In genomic region chr12:99200711-99201384, GRCh38 we compare ENCODE assay signal across 13 cellular contexts.
"Had no signal": no experiment of that assay in that cellular context is flagged by ENCODE, and none has a peak within 500 bp of the region (broad histone marks: within the 10 kb centered on the region; RNA-seq: fewer than 3 reads in every experiment).

No MANE protein-coding gene starts in this region.

- DNase-seq: activated B cell treated with CpG ODN at 0.5 μM for 24 hours; activated CD4-positive, alpha-beta T cell treated with anti-CD3 and anti-CD28 coated beads, Interleukin-2, amount 10 ng/mL, durations not matched to agents 24 days and 14 days; activated CD8-positive, alpha-beta memory T cell treated with anti-CD3 and anti-CD28 coated beads for 24 hours; activated gamma-delta T cell treated with Interleukin-2 at 50 U/mL for 16 hours; foreskin fibroblast; left colon; naive thymus-derived CD8-positive, alpha-beta T cell; posterior cingulate gyrus; T-helper 2 cell had no signal

- H3K9me3 Mint-ChIP-seq: activated B cell treated with CpG ODN at 0.5 μM for 24 hours; activated CD4-positive, alpha-beta T cell treated with anti-CD3 and anti-CD28 coated beads, Interleukin-2, amount 10 ng/mL, durations not matched to agents 24 days and 14 days had no signal

- H3K36me3 Mint-ChIP-seq: activated naive CD8-positive, alpha-beta T cell; naive thymus-derived CD8-positive, alpha-beta T cell; stimulated activated memory B cell treated with anti-CD40 and anti-IgM and Interleukin-4, amounts not matched to agents 10 μg/mL and 1 μg/mL and 100 μg/mL, for 72 hours had no signal

- H3K27me3 ChIP-seq: cardiac muscle cell had no signal

- H3K27ac Mint-ChIP-seq: activated B cell treated with CpG ODN at 0.5 μM for 24 hours; activated CD4-positive, alpha-beta T cell treated with anti-CD3 and anti-CD28 coated beads, Interleukin-2, amount 10 ng/mL, durations not matched to agents 24 days and 14 days; activated naive CD8-positive, alpha-beta T cell; naive thymus-derived CD8-positive, alpha-beta T cell; stimulated activated memory B cell treated with anti-CD40 and anti-IgM and Interleukin-4, amounts not matched to agents 10 μg/mL and 1 μg/mL and 100 μg/mL, for 72 hours had no signal

- ATAC-seq: left colon; naive thymus-derived CD8-positive, alpha-beta T cell; stimulated activated memory B cell treated with anti-CD40 and anti-IgM and Interleukin-4, amounts not matched to agents 10 μg/mL and 1 μg/mL and 100 μg/mL, for 72 hours had no signal

- H3K27ac ChIP-seq: cardiac muscle cell had no signal

- H3K36me3 ChIP-seq: cardiac muscle cell had no signal

- H3K27me3 Mint-ChIP-seq: activated B cell treated with CpG ODN at 0.5 μM for 24 hours; activated CD4-positive, alpha-beta T cell treated with anti-CD3 and anti-CD28 coated beads, Interleukin-2, amount 10 ng/mL, durations not matched to agents 24 days and 14 days; stimulated activated memory B cell treated with anti-CD40 and anti-IgM and Interleukin-4, amounts not matched to agents 10 μg/mL and 1 μg/mL and 100 μg/mL, for 72 hours had no signal

- H3K4me3 Mint-ChIP-seq: activated B cell treated with CpG ODN at 0.5 μM for 24 hours; activated CD4-positive, alpha-beta T cell treated with anti-CD3 and anti-CD28 coated beads, Interleukin-2, amount 10 ng/mL, durations not matched to agents 24 days and 14 days; activated naive CD8-positive, alpha-beta T cell; naive thymus-derived CD8-positive, alpha-beta T cell; stimulated activated memory B cell treated with anti-CD40 and anti-IgM and Interleukin-4, amounts not matched to agents 10 μg/mL and 1 μg/mL and 100 μg/mL, for 72 hours had no signal

- H3K4me3 ChIP-seq: cardiac muscle cell, lung had no signal

- H3K4me1 Mint-ChIP-seq: activated B cell treated with CpG ODN at 0.5 μM for 24 hours; activated CD4-positive, alpha-beta T cell treated with anti-CD3 and anti-CD28 coated beads, Interleukin-2, amount 10 ng/mL, durations not matched to agents 24 days and 14 days; naive thymus-derived CD8-positive, alpha-beta T cell; stimulated activated memory B cell treated with anti-CD40 and anti-IgM and Interleukin-4, amounts not matched to agents 10 μg/mL and 1 μg/mL and 100 μg/mL, for 72 hours had no signal
